Comparison of ENCODE assay signal across 32 cellular contexts in genomic region chr12:124205405-124205804, GRCh38.
"Had no signal": no experiment of that assay in that cellular context is flagged by ENCODE, and none has a peak within 500 bp of the region (broad histone marks: within the 10 kb centered on the region; RNA-seq: fewer than 3 reads in every experiment).

No MANE protein-coding gene starts in this region.

- ATAC-seq: activated CD4-positive, alpha-beta T cell treated with anti-CD3 and anti-CD28 coated beads for 36 hours; activated CD4-positive, CD25-positive, alpha-beta regulatory T cell treated with anti-CD3 and anti-CD28 coated beads, Interleukin-2, amount 50 U/mL, for 24 hours; activated CD8-positive, alpha-beta memory T cell treated with anti-CD3 and anti-CD28 coated beads, Interleukin-2, amount 10 ng/mL, durations not matched to agents 7 days and 5 days; activated CD8-positive, alpha-beta T cell treated with anti-CD3 and anti-CD28 coated beads, Interleukin-2, amount 10 ng/mL, durations not matched to agents 7 days and 5 days; activated naive CD8-positive, alpha-beta T cell treated with anti-CD3 and anti-CD28 coated beads, Interleukin-2, amount 50 U/mL, for 24 hours; WTC11 had no signal

- H3K27ac ChIP-seq: ascending aorta, cardiac muscle cell, WERI-Rb-1 had no signal

- H3K36me3 ChIP-seq: ascending aorta, cardiac muscle cell, WERI-Rb-1 had no signal

- H3K4me3 ChIP-seq: ascending aorta, cardiac muscle cell had no signal

- H3K4me1 ChIP-seq: ascending aorta had no signal

- DNase-seq: activated CD4-positive, alpha-beta memory T cell treated with anti-CD3 and anti-CD28 coated beads, Interleukin-2, amount 10 ng/mL, durations not matched to agents 7 days and 5 days; activated CD4-positive, alpha-beta T cell treated with anti-CD3 and anti-CD28 coated beads for 1 hour; activated CD4-positive, alpha-beta T cell treated with anti-CD3 and anti-CD28 coated beads for 36 hours; activated CD4-positive, alpha-beta T cell treated with anti-CD3 and anti-CD28 coated beads for 48 hours; activated CD4-positive, alpha-beta T cell treated with anti-CD3 and anti-CD28 coated beads, Interleukin-2, amount 10 ng/mL, durations not matched to agents 7 days and 5 days; activated CD4-positive, alpha-beta T cell treated with anti-CD3 and anti-CD28 coated beads, Interleukin-2, amount 50 U/mL, for 48 hours; activated CD4-positive, CD25-positive, alpha-beta regulatory T cell; activated CD8-positive, alpha-beta memory T cell treated with anti-CD3 and anti-CD28 coated beads for 24 hours; activated CD8-positive, alpha-beta memory T cell treated with anti-CD3 and anti-CD28 coated beads, Interleukin-2, amount 10 ng/mL, durations not matched to agents 7 days and 5 days; activated CD8-positive, alpha-beta memory T cell treated with anti-CD3 and anti-CD28 coated beads, Interleukin-2, amount 50 U/mL, for 48 hours; activated CD8-positive, alpha-beta T cell treated with anti-CD3 and anti-CD28 coated beads, Interleukin-2, amount 10 ng/mL, durations not matched to agents 7 days and 5 days; activated effector memory CD4-positive, alpha-beta T cell treated with Interleukin-2 at 50 U/mL for 16 hours; activated gamma-delta T cell; activated naive CD4-positive, alpha-beta T cell treated with anti-CD3 and anti-CD28 coated beads, Interleukin-2, amount 10 ng/mL, durations not matched to agents 7 days and 5 days; activated naive CD4-positive, alpha-beta T cell treated with Interleukin-2 at 50 U/mL for 16 hours; activated naive CD8-positive, alpha-beta T cell treated with anti-CD3 and anti-CD28 coated beads, Interleukin-2, amount 10 ng/mL, durations not matched to agents 7 days and 5 days; activated naive CD8-positive, alpha-beta T cell treated with anti-CD3 and anti-CD28 coated beads, Interleukin-2, amount 50 U/mL, for 24 hours; activated T-cell treated with anti-CD3 and anti-CD28 coated beads, Interleukin-2, amount 50 U/mL, for 24 hours; activated T-cell treated with anti-CD3 and anti-CD28 coated beads, Interleukin-2, amount 50 U/mL, for 48 hours; amygdala; anterior cingulate cortex; caudate nucleus; cerebellar nuclear complex; T-helper 2 cell; T-helper 9 cell; WERI-Rb-1 had no signal

- FAIRE-seq: bronchial epithelial cell, TTC549 had no signal
